ENCODE assay signal across 8 cellular contexts in genomic region chr6:12014027-12014872, GRCh38. TPM values are rescaled to one million over a fixed set of nuclear protein-coding genes. Genes with fewer than 3 reads are reported as not detected.
DNase-seq lines count a peak whose midpoint lies in the region; ATAC-seq and TF ChIP-seq lines count a peak whose summit lies in the region.

No MANE protein-coding gene starts in this region.

- H2AK5ac ChIP-seq in IMR-90 (ENCODE audit: low read depth, low read length), result peak overlapping the region; percentile 88

- peak overlapping the region in 1 of 2 experiments; percentile 24; a peak in 2 of 4 replicates for H4K8ac ChIP-seq in IMR-90 (ENCODE audit: low read depth in 2 of 2, low read length in 2 of 2)

- H4K20me1 ChIP-seq in BLaER1 treated with 17β-estradiol and CSF1 and Interleukin-3, amounts not matched to agents 10 nM and 100 nM, result peaks cover 0 to 22% (median 8%) of the 10 kb centered on the region in 11 experiments; a peak in 7 of 22 replicates
- H4K20me1 ChIP-seq in IMR-90 (ENCODE audit: insufficient read depth, low read length), result peaks cover 5% of the 10 kb centered on the region; the same call in 1 of the 2 replicates

- no peak for TF ChIP-seq CTCF in IMR-90 (conservative IDR thresholded peaks at IDR 0.05; ENCODE audit: low read depth, low read length)
- no peak for TF ChIP-seq CTCF in brain (conservative IDR thresholded peaks at IDR 0.05)
- no peak for TF ChIP-seq CTCF in mesothelial cell of epicardium (IDR thresholded peaks at IDR 0.05; ENCODE audit: unreplicated experiment)

- peak overlapping the region; percentile 90 for H2BK5ac ChIP-seq in IMR-90 (ENCODE audit: low read depth, low read length, poor library complexity, severe bottlenecking)

- peaks cover 49% of the 10 kb centered on the region for H3K4me1 Mint-ChIP-seq in brain
- H3K4me1 Mint-ChIP-seq in mesothelial cell of epicardium, result peaks cover 42% of the 10 kb centered on the region

- H2BK20ac ChIP-seq in IMR-90 (ENCODE audit: low read depth, low read length), result peak overlapping the region; percentile 9; the same call in 1 of the 2 replicates

- peak overlapping the region; percentile 16; the same call in 1 of the 2 replicates for H3K14ac ChIP-seq in IMR-90 (replicated peaks; ENCODE audit: low read depth, low read length)

- intact Hi-C loops in IMR-90 (cut with micrococcal nuclease), result loop anchor here (5.0 kb wide), 4 partner anchors 97 to 397 kb away; no protein-coding TSS in a partner anchor

- no peak overlapping the region; the same call in 2 of the 3 replicates for H2BK15ac ChIP-seq in IMR-90 (ENCODE audit: low read depth, low read length)

- 0 out of 2 replicates have a peak overlapping the region, but pooled peaks have one; percentile 0 for H3K56ac ChIP-seq in IMR-90 (ENCODE audit: extremely low read depth, insufficient read depth, low read length)

- no peaks in the 10 kb centered on the region for H3K9me1 ChIP-seq in IMR-90 (ENCODE audit: insufficient read depth, low read length)

- H3K4me3 Mint-ChIP-seq in brain (peak overlapping the region; percentile 91 to 97 (median 94)), mesothelial cell of epicardium (peak overlapping the region; percentile 92)

- H3K18ac ChIP-seq in IMR-90 (ENCODE audit: low read depth, low read length), result 0 out of 2 replicates have a peak overlapping the region, but pooled peaks have one; percentile 31

- peaks cover 6 to 18% (median 15%) of the 10 kb centered on the region in 11 experiments; a peak in 21 of 22 replicates for H3K9me3 ChIP-seq in BLaER1 treated with 17β-estradiol and CSF1 and Interleukin-3, amounts not matched to agents 10 nM and 100 nM (replicated peaks in 1 of 11)
- peaks cover 2% of the 10 kb centered on the region; the same call in 1 of the 2 replicates for H3K9me3 ChIP-seq in IMR-90 (ENCODE audit: control insufficient read depth, insufficient read depth, low read length)

- no peak for TF ChIP-seq RAD21 in IMR-90 (IDR thresholded peaks at IDR 0.05; ENCODE audit: low read length)

- peak overlapping the region in 10 of 11 experiments; percentile 82 to 96 (median 89); a peak in 16 of 22 replicates for H3K4me2 ChIP-seq in BLaER1 treated with 17β-estradiol and CSF1 and Interleukin-3, amounts not matched to agents 10 nM and 100 nM
- H3K4me2 ChIP-seq in IMR-90 (ENCODE audit: low read depth, low read length), result peak overlapping the region; percentile 89

- H4K91ac ChIP-seq in IMR-90 (ENCODE audit: insufficient read depth, low read depth, low read length), result 0 out of 2 replicates have a peak overlapping the region, but pooled peaks have one; percentile 7

- H3K4ac ChIP-seq in IMR-90 (ENCODE audit: low read depth, low read length), result peak overlapping the region; percentile 87

- no peak overlapping the region; the same call in 1 of the 2 replicates for H4K5ac ChIP-seq in IMR-90 (ENCODE audit: low read depth, low read length)

- H3K9me3 Mint-ChIP-seq in brain, result peaks cover 0 to 3% (median 2%) of the 10 kb centered on the region in 5 experiments
- H3K9me3 Mint-ChIP-seq in mesothelial cell of epicardium, result peaks cover 5% of the 10 kb centered on the region

- peaks cover 21 to 48% (median 35%) of the 10 kb centered on the region in 11 experiments for H3K36me3 ChIP-seq in BLaER1 treated with 17β-estradiol and CSF1 and Interleukin-3, amounts not matched to agents 10 nM and 100 nM
- H3K36me3 ChIP-seq in IMR-90 (ENCODE audit: control insufficient read depth, insufficient read depth, low read length), result peaks cover 14% of the 10 kb centered on the region

- H3K27me3 ChIP-seq in BLaER1 treated with 17β-estradiol and CSF1 and Interleukin-3, amounts not matched to agents 10 nM and 100 nM, result no peaks in the 10 kb centered on the region
- no peaks in the 10 kb centered on the region for H3K27me3 ChIP-seq in IMR-90 (ENCODE audit: control insufficient read depth, insufficient read depth, low read length)

- H3K27me3 Mint-ChIP-seq in brain (peaks cover 13% of the 10 kb centered on the region), mesothelial cell of epicardium (ENCODE audit: low read depth) (no peaks in the 10 kb centered on the region)

- POLR2A ChIA-PET in IMR-90 (lab: Charles Lee; ENCODE audit: unreplicated experiment), result interaction anchor here (0.6 kb wide), 1 partner anchor 304 kb away, joined by 3 read pairs; no protein-coding TSS in a partner anchor

- 0 out of 2 replicates have a peak overlapping the region, but pooled peaks have one; percentile 1 for H3K23ac ChIP-seq in IMR-90 (ENCODE audit: low read depth, low read length)

- peak overlapping the region in 3 of 10 experiments; percentile 79 to 92 (median 86); a peak in 4 of 20 replicates for H3K4me3 ChIP-seq in BLaER1 treated with 17β-estradiol and CSF1 and Interleukin-3, amounts not matched to agents 10 nM and 100 nM
- no peak overlapping the region for H3K4me3 ChIP-seq in IMR-90 (ENCODE audit: insufficient read depth, low read depth, low read length)

- dilution Hi-C loops in IMR-90 (cut with HindIII; ENCODE audit: low sequenced_read_pairs, unreplicated experiment), result no loop called here

- H3K4me1 ChIP-seq in BLaER1 treated with 17β-estradiol and CSF1 and Interleukin-3, amounts not matched to agents 10 nM and 100 nM, result peaks cover 18 to 35% (median 26%) of the 10 kb centered on the region in 10 experiments
- H3K4me1 ChIP-seq in IMR-90 (ENCODE audit: control insufficient read depth, insufficient read depth, low read length), result no peaks in the 10 kb centered on the region; the same call in 1 of the 2 replicates

- no peak for TF ChIP-seq POLR2A in IMR-90 (IDR thresholded peaks at IDR 0.05; ENCODE audit: low read depth, low read length)

- ATAC-seq in IMR-90 (ENCODE audit: low read depth), result no peak
- no peak for ATAC-seq in GM21723 (IDR thresholded peaks at IDR 0.05; ENCODE audit: unreplicated experiment)
- ATAC-seq in GM18867 (IDR thresholded peaks at IDR 0.05; ENCODE audit: unreplicated experiment), result no peak
- ATAC-seq in HG03432 (IDR thresholded peaks at IDR 0.05; ENCODE audit: unreplicated experiment), result no peak

- BruUV-seq in IMR-90 (replicated peaks; lab: Mats Ljungman, UMichigan), result no TSS peak

- no CpG with 5 or more reads among the region's 8 CpGs for WGBS in IMR-90 (ENCODE audit: extremely low coverage in 2 of 2, insufficient read length in 1 of 2), 2 experiments

- DNase-seq in IMR-90 (peak; percentile 90), mesothelial cell of epicardium (ENCODE audit: low spot score in 2 of 2, unreplicated experiment in 2 of 2) (no peak), NAMALWA (ENCODE audit: low spot score) (no peak)

- CTCF ChIA-PET in IMR-90 (lab: Yijun Ruan, JAX), result interaction anchor here (0.9 to 3.1 kb wide), 3 partner anchors 219 to 359 kb away, joined by 3 to 11 read pairs (median 8); partner anchors contain the start of gene EDN1

- H3K9ac ChIP-seq in BLaER1 treated with 17β-estradiol and CSF1 and Interleukin-3, amounts not matched to agents 10 nM and 100 nM, result peak overlapping the region in 5 of 11 experiments; percentile 94 to 99 (median 94); a peak in 8 of 22 replicates
- no peak overlapping the region; the same call in 1 of the 2 replicates for H3K9ac ChIP-seq in IMR-90 (ENCODE audit: low read depth, low read length)

- peak overlapping the region in 5 of 11 experiments; percentile 9 to 98 (median 95); a peak in 8 of 22 replicates for H3K27ac ChIP-seq in BLaER1 treated with 17β-estradiol and CSF1 and Interleukin-3, amounts not matched to agents 10 nM and 100 nM
- no peak overlapping the region for H3K27ac ChIP-seq in IMR-90 (ENCODE audit: insufficient read depth, low read length)

- no peak overlapping the region for H2AFZ ChIP-seq in IMR-90 (replicated peaks; ENCODE audit: low read length, poor library complexity)

- peaks cover 19 to 36% of the 10 kb centered on the region in 2 experiments for H3K79me1 ChIP-seq in IMR-90 (ENCODE audit: low read depth in 1 of 2, low read length in 2 of 2)

- no peak overlapping the region for H2AK9ac ChIP-seq in IMR-90 (replicated peaks; ENCODE audit: low read depth, low read length, poor library complexity)

- H3K36me3 Mint-ChIP-seq in brain, result peaks cover 46% of the 10 kb centered on the region
- H3K36me3 Mint-ChIP-seq in mesothelial cell of epicardium, result peaks cover 28% of the 10 kb centered on the region

- in situ Hi-C loops in IMR-90 (cut with MboI; ENCODE audit: low sequenced_read_pairs), result loop anchor here (10.0 kb wide), 1 partner anchor 429 kb away; no protein-coding TSS in a partner anchor

- peak overlapping the region; percentile 38 for H2BK120ac ChIP-seq in IMR-90 (ENCODE audit: low read depth, low read length)

- H3K27ac Mint-ChIP-seq in brain, result peak overlapping the region; percentile 34 to 99 (median 97)
- peak overlapping the region; percentile 97 for H3K27ac Mint-ChIP-seq in mesothelial cell of epicardium

TF ChIP-seq in IMR-90, 13 proteins besides CTCF, POLR2A, EP300 and RAD21 (continues in another document):
- TF ChIP-seq FOS (IDR thresholded peaks at IDR 0.05; ENCODE audit: low read depth, low read length) (peak; percentile 9; the same call in 1 of the 2 replicates), USF2 (IDR thresholded peaks at IDR 0.05; ENCODE audit: low read depth, low read length) (no peak), RCOR1 (IDR thresholded peaks at IDR 0.05; ENCODE audit: insufficient replicate concordance, low read length) (peak; percentile 81), MAZ (IDR thresholded peaks at IDR 0.05; ENCODE audit: borderline replicate concordance, low read depth, low read length) (no peak), SMC3 (IDR thresholded peaks at IDR 0.05; ENCODE audit: low read depth, low read length) (no peak)
- TF ChIP-seq, protein P1, sequence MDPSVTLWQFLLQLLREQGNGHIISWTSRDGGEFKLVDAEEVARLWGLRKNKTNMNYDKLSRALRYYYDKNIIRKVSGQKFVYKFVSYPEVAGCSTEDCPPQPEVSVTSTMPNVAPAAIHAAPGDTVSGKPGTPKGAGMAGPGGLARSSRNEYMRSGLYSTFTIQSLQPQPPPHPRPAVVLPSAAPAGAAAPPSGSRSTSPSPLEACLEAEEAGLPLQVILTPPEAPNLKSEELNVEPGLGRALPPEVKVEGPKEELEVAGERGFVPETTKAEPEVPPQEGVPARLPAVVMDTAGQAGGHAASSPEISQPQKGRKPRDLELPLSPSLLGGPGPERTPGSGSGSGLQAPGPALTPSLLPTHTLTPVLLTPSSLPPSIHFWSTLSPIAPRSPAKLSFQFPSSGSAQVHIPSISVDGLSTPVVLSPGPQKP (IDR thresholded peaks at IDR 0.05; ENCODE audit: borderline replicate concordance, low read depth, low read length), result no peak

RNA-seq across cellular contexts. Expression of gene HIVEP1, which starts 2.1 kb away (rescaled TPM):
- total RNA-seq in IMR-90 (2012; rRNA removed) (16.7 and 17.2 TPM in 2 replicates), mesothelial cell of epicardium (63.4 to 69.4 TPM (median 64.0 TPM) in 3 replicates)
- polyA plus RNA-seq in IMR-90 (2012; rRNA removed) (13.0 and 14.4 TPM in 2 replicates), brain (ENCODE audit: insufficient read depth, low read depth, low replicate concordance) (5.5 TPM)
- 7.3 and 8.8 TPM in 2 replicates for polyA plus RNA-seq in IMR-90 (2012; cell fraction: cytosol; rRNA removed)
- 32.2 and 33.4 TPM in 2 replicates for polyA plus RNA-seq in IMR-90 (2012; cell fraction: nucleus; rRNA removed; ENCODE audit: low replicate concordance)
